27 cellular contexts compared by ENCODE assay signal in genomic region chr6:86203044-86203443, GRCh38.
DNase-seq lines count a peak whose midpoint lies in the region; ATAC-seq and TF ChIP-seq lines count a peak whose summit lies in the region.
"Had no signal": no experiment of that assay in that cellular context is flagged by ENCODE, and none has a peak within 500 bp of the region (broad histone marks: within the 10 kb centered on the region; RNA-seq: fewer than 3 reads in every experiment).

No MANE protein-coding gene starts in this region.

- no peaks in the 10 kb centered on the region for H3K9me3 ChIP-seq in PC-9 (ENCODE audit: insufficient read depth, low read depth)
- H3K9me3 ChIP-seq: colonic mucosa, MG63 had no signal

- H3K27me3 Mint-ChIP-seq in progenitor cell of endocrine pancreas, result no peaks in the 10 kb centered on the region
- H3K27me3 Mint-ChIP-seq: activated naive CD4-positive, alpha-beta T cell treated with anti-CD3 and anti-CD28 coated beads, Interleukin-2, amount 50 U/mL, for 24 hours; CD4-positive, alpha-beta T cell; naive B cell; type B pancreatic cell had no signal

- no peaks in the 10 kb centered on the region for H3K4me1 ChIP-seq in PC-9 (replicated peaks; ENCODE audit: insufficient read depth)
- H3K4me1 ChIP-seq: colonic mucosa, left ventricle myocardium inferior had no signal

- no peak overlapping the region for H3K27ac ChIP-seq in PC-9
- H3K27ac ChIP-seq: colonic mucosa, left ventricle myocardium inferior had no signal

- H3K9me2 ChIP-seq in PC-9 (ENCODE audit: insufficient read depth), result no peaks in the 10 kb centered on the region

- no peaks in the 10 kb centered on the region for H3K4me1 Mint-ChIP-seq in progenitor cell of endocrine pancreas (ENCODE audit: low read depth)
- H3K4me1 Mint-ChIP-seq: activated naive CD4-positive, alpha-beta T cell treated with anti-CD3 and anti-CD28 coated beads, Interleukin-2, amount 50 U/mL, for 24 hours; naive B cell had no signal

- CTCF ChIA-PET in PC-9 (lab: Charles Lee), result no interaction called here

- intact Hi-C loops in PC-9 (cut with micrococcal nuclease; ENCODE audit: unreplicated experiment), result no loop called here

- peak; percentile 63 for ATAC-seq in GM18498 (IDR thresholded peaks at IDR 0.05; ENCODE audit: unreplicated experiment)
- peak; percentile 83 for ATAC-seq in GM19438 (IDR thresholded peaks at IDR 0.05; ENCODE audit: low read depth, unreplicated experiment)
- ATAC-seq in HG02588 (IDR thresholded peaks at IDR 0.05; ENCODE audit: unreplicated experiment), result peak; percentile 88
- peak; percentile 71 for ATAC-seq in HG03442 (IDR thresholded peaks at IDR 0.05; ENCODE audit: unreplicated experiment)
- ATAC-seq: esophagus mucosa, SK-N-SH treated with all-trans-retinoic acid at 6 μM for 48 hours had no signal

- H3K36me3 Mint-ChIP-seq in progenitor cell of endocrine pancreas (ENCODE audit: insufficient read depth), result no peaks in the 10 kb centered on the region
- H3K36me3 Mint-ChIP-seq: activated naive CD4-positive, alpha-beta T cell treated with anti-CD3 and anti-CD28 coated beads, Interleukin-2, amount 50 U/mL, for 24 hours; naive B cell; type B pancreatic cell had no signal

- H3K4me3 ChIP-seq in PC-9, result no peak overlapping the region
- H3K4me3 ChIP-seq: colonic mucosa, left ventricle myocardium inferior, MG63 had no signal

- H3K27me3 ChIP-seq in PC-9 (ENCODE audit: insufficient read depth, low read depth), result no peaks in the 10 kb centered on the region
- H3K27me3 ChIP-seq: colonic mucosa, MG63 had no signal

- POLR2A ChIA-PET in PC-9 (lab: Charles Lee; ENCODE audit: unreplicated experiment), result no interaction called here

- peaks cover 9% of the 10 kb centered on the region for H3K9me3 Mint-ChIP-seq in progenitor cell of endocrine pancreas (ENCODE audit: low read depth)
- H3K9me3 Mint-ChIP-seq: type B pancreatic cell had no signal

- H3K4me3 Mint-ChIP-seq in progenitor cell of endocrine pancreas (ENCODE audit: low read depth), result no peak overlapping the region
- H3K4me3 Mint-ChIP-seq: activated naive CD4-positive, alpha-beta T cell treated with anti-CD3 and anti-CD28 coated beads, Interleukin-2, amount 50 U/mL, for 24 hours; CD4-positive, alpha-beta T cell; naive B cell; type B pancreatic cell had no signal

- BruUV-seq in PC-9 (replicated peaks; lab: Mats Ljungman, UMichigan), result no TSS peak

- no peak for DNase-seq in MV-4-11 (lab: John Stamatoyannopoulos, UW)
- no peak for DNase-seq in SK-N-DZ (ENCODE audit: low spot score)
- no peak for DNase-seq in PC-9
- no peak for DNase-seq in progenitor cell of endocrine pancreas (ENCODE audit: low spot score, unreplicated experiment)
- DNase-seq: 8988T; activated CD4-positive, alpha-beta T cell treated with anti-CD3 and anti-CD28 coated beads, Interleukin-2, amount 50 U/mL, for 4 hours; activated CD8-positive, alpha-beta memory T cell treated with anti-CD3 and anti-CD28 coated beads, Interleukin-2, amount 50 U/mL, for 4 hours; anterior cingulate cortex; CD4-positive, alpha-beta T cell; colonic mucosa; foreskin melanocyte; left ventricle myocardium inferior; MG63; naive B cell; NCI-H1436; NCI-H774; occipital lobe; small intestine; stimulated activated CD4-positive, alpha-beta T cell treated with anti-CD3 and anti-CD28 coated beads, Interleukin-2, amount 100 ng/mL, for 24 hours had no signal

- H3K4me2 ChIP-seq in PC-9, result no peak overlapping the region

- H3K27ac Mint-ChIP-seq in progenitor cell of endocrine pancreas, result no peak overlapping the region
- H3K27ac Mint-ChIP-seq: activated naive CD4-positive, alpha-beta T cell treated with anti-CD3 and anti-CD28 coated beads, Interleukin-2, amount 50 U/mL, for 24 hours; CD4-positive, alpha-beta T cell; naive B cell; type B pancreatic cell had no signal

- H3K36me3 ChIP-seq in PC-9 (ENCODE audit: low read depth), result no peaks in the 10 kb centered on the region
- H3K36me3 ChIP-seq: colonic mucosa, left ventricle myocardium inferior, MG63 had no signal

- H4K20me1 ChIP-seq in PC-9 (ENCODE audit: insufficient read depth), result no peaks in the 10 kb centered on the region

- no peaks in the 10 kb centered on the region for H3F3A ChIP-seq in PC-9 (ENCODE audit: insufficient read depth, low read depth)

- TF ChIP-seq CTCF in PC-9 (conservative IDR thresholded peaks at IDR 0.05) (no peak), progenitor cell of endocrine pancreas (IDR thresholded peaks at IDR 0.05; ENCODE audit: unreplicated experiment) (no peak)

- H2AFZ ChIP-seq in PC-9, result no peak overlapping the region

- no peaks in the 10 kb centered on the region for H3K79me2 ChIP-seq in PC-9 (ENCODE audit: low read depth)
